In the genomic region with DNA sequence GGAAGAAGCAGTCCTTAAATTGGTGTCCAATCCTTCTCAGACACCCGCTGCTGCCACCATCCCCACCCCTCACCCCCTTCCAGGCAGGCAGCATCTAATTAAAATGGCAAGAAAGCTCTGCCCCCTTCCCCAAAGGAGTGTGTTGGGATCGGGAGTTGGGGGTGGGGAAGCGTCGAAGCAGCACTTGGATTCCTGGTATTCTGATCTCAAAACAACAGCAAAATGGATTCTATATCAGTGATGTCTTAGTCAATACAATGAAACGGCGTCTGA, we compare ENCODE assay signal across 8 cellular contexts. TPM values are rescaled to one million over a fixed set of nuclear protein-coding genes. Genes with fewer than 3 reads are reported as not detected.
DNase-seq lines count a peak whose midpoint lies in the region; TF ChIP-seq lines count a peak whose summit lies in the region.

No MANE protein-coding gene starts in this region.

- H3K4me3 ChIP-seq in BLaER1 treated with 17β-estradiol and CSF1 and Interleukin-3, amounts not matched to agents 10 nM and 100 nM: peak overlapping the region; percentile 68 to 82 (median 76)
- H3K4me3 ChIP-seq in Loucy (ENCODE audit: low read length, poor library complexity, severe bottlenecking): peak overlapping the region; percentile 85
- peak overlapping the region; percentile 60 for H3K4me3 ChIP-seq in neuron (ENCODE audit: low read length)

- DNase-seq in endothelial cell (ENCODE audit: low spot score) (peak; percentile 37), dedifferentiated amniotic fluid mesenchymal stem cell (ENCODE audit: extremely low spot score) (no peak), GM19240 (ENCODE audit: insufficient read length, low spot score) (no peak), HPDE6-E6E7 (ENCODE audit: extremely low spot score) (no peak), GM20000 (ENCODE audit: low spot score) (no peak)

- peaks cover 58% of the 10 kb centered on the region for H3K4me1 Mint-ChIP-seq in endothelial cell (ENCODE audit: unreplicated experiment)

- no peaks in the 10 kb centered on the region for H3K36me3 Mint-ChIP-seq in endothelial cell (ENCODE audit: low read depth, unreplicated experiment)

- H3K9me2 ChIP-seq in Loucy (replicated peaks; ENCODE audit: low read depth, low read length): no peaks in the 10 kb centered on the region

- no peaks in the 10 kb centered on the region for H3K9me3 ChIP-seq in BLaER1 treated with 17β-estradiol and CSF1 and Interleukin-3, amounts not matched to agents 10 nM and 100 nM (replicated peaks in 1 of 11)
- H3K9me3 ChIP-seq in Loucy (ENCODE audit: insufficient read depth, low read depth, low read length): no peaks in the 10 kb centered on the region
- no peaks in the 10 kb centered on the region for H3K9me3 ChIP-seq in neuron (ENCODE audit: low read length)

- no peaks in the 10 kb centered on the region for H3K36me3 ChIP-seq in BLaER1 treated with 17β-estradiol and CSF1 and Interleukin-3, amounts not matched to agents 10 nM and 100 nM
- no peaks in the 10 kb centered on the region for H3K36me3 ChIP-seq in Loucy (ENCODE audit: insufficient read depth, low read length)
- no peaks in the 10 kb centered on the region for H3K36me3 ChIP-seq in neuron (ENCODE audit: insufficient read depth, low read length)

- no peak overlapping the region for H3K27ac ChIP-seq in BLaER1 treated with 17β-estradiol and CSF1 and Interleukin-3, amounts not matched to agents 10 nM and 100 nM

- TF ChIP-seq CTCF in Loucy (conservative IDR thresholded peaks at IDR 0.05; ENCODE audit: low read length) (no peak), endothelial cell (IDR thresholded peaks at IDR 0.05; ENCODE audit: unreplicated experiment) (no peak), GM20000 (IDR thresholded peaks at IDR 0.05; ENCODE audit: extremely low read depth, missing control alignments) (no peak)

- peak overlapping the region; percentile 85 for H3K27ac Mint-ChIP-seq in endothelial cell (ENCODE audit: unreplicated experiment)

- H3K4me2 ChIP-seq in BLaER1 treated with 17β-estradiol and CSF1 and Interleukin-3, amounts not matched to agents 10 nM and 100 nM: peak overlapping the region; percentile 80 to 99 (median 98)
- peak overlapping the region; percentile 87 for H3K4me2 ChIP-seq in Loucy (ENCODE audit: low read depth, low read length, poor library complexity, severe bottlenecking)

- peaks cover 15% of the 10 kb centered on the region for H3K27me3 Mint-ChIP-seq in endothelial cell (ENCODE audit: unreplicated experiment)

- H3K27me3 ChIP-seq in BLaER1 treated with 17β-estradiol and CSF1 and Interleukin-3, amounts not matched to agents 10 nM and 100 nM: peaks cover 29 to 53% (median 36%) of the 10 kb centered on the region in 11 experiments
- H3K27me3 ChIP-seq in Loucy (ENCODE audit: insufficient read depth, low read length, poor library complexity, severe bottlenecking) (no peaks in the 10 kb centered on the region), neuron (ENCODE audit: insufficient read depth, low read length) (no peaks in the 10 kb centered on the region)

- peak overlapping the region in 6 of 11 experiments; percentile 35 to 75 (median 62); a peak in 10 of 22 replicates for H3K9ac ChIP-seq in BLaER1 treated with 17β-estradiol and CSF1 and Interleukin-3, amounts not matched to agents 10 nM and 100 nM
- H3K9ac ChIP-seq in Loucy (ENCODE audit: low read depth, low read length, poor library complexity, severe bottlenecking): peak overlapping the region; percentile 84

- H3F3A ChIP-seq in Loucy (ENCODE audit: low read depth): 0 out of 2 replicates have a peak, but pooled peaks cover 3% of the 10 kb centered on the region

- peak overlapping the region; percentile 98 for H3K4me3 Mint-ChIP-seq in endothelial cell (ENCODE audit: unreplicated experiment)

- peak overlapping the region; percentile 96 for H2AFZ ChIP-seq in Loucy (ENCODE audit: low read length)
- peak overlapping the region; percentile 64 for H2AFZ ChIP-seq in neuron (ENCODE audit: low read depth, low read length)

- peaks cover 0 to 23% (median 6%) of the 10 kb centered on the region in 11 experiments; a peak in 10 of 22 replicates for H4K20me1 ChIP-seq in BLaER1 treated with 17β-estradiol and CSF1 and Interleukin-3, amounts not matched to agents 10 nM and 100 nM
- peaks cover 41% of the 10 kb centered on the region for H4K20me1 ChIP-seq in Loucy (ENCODE audit: insufficient read depth, low read length, poor library complexity, severe bottlenecking)

- H3K79me2 ChIP-seq in Loucy (ENCODE audit: insufficient read depth, low read length): peaks cover 80% of the 10 kb centered on the region

- H3K4me1 ChIP-seq in BLaER1 treated with 17β-estradiol and CSF1 and Interleukin-3, amounts not matched to agents 10 nM and 100 nM: peaks cover 14 to 37% (median 32%) of the 10 kb centered on the region in 10 experiments
- H3K4me1 ChIP-seq in Loucy (ENCODE audit: insufficient read depth, low read length, poor library complexity, severe bottlenecking) (peaks cover 55% of the 10 kb centered on the region), neuron (ENCODE audit: insufficient read depth, low read length) (peaks cover 34% of the 10 kb centered on the region)

- H3K9me3 Mint-ChIP-seq in endothelial cell (ENCODE audit: unreplicated experiment): no peaks in the 10 kb centered on the region

RNA-seq across cellular contexts. Expression of a gene that starts 1.4 kb away (rescaled TPM):
- 67.0 TPM for total RNA-seq in endothelial cell (ENCODE audit: unreplicated experiment)
